10 cellular contexts compared by ENCODE assay signal in the genomic region with DNA sequence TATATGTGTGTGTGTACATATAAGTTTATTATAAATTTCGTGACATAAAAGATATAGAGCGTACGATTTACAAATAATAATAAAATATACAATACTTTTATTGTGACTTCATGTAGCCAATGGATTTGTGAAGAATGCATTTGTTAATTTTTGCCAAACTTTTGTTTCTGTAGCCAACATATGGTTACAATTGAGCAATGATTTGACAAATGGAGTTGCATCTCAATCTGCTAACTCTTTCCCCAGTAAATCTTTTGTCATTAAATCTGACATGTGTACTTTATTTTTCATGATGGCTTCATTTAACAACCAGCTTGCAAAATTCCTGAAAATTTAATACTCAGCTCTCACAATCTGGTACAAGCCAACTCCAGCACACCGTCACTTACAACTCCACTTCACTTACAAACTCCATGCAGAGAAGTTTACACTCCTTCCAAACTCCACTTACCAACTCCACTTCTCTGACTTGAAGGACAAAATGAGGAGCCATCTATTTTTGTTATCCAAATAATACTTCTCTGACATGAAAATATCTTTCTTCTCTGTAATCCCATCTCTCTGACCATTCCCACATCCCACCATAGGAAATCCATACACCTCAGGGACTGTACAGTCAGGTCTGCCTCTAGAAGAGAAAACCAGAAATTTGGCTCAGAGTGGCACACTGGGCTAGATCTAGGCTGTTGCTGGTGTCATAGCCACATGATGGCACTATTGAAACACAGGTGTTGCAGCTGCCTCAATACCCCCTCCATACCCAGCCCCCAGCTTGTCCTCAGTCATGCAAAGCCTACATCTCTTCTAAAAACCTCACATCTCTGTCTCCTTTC. TPM values are rescaled to one million over a fixed set of nuclear protein-coding genes. Genes with fewer than 3 reads are reported as not detected.
DNase-seq lines count a peak whose midpoint lies in the region; ATAC-seq and TF ChIP-seq lines count a peak whose summit lies in the region.
"Had no signal": no experiment of that assay in that cellular context is flagged by ENCODE, and none has a peak within 500 bp of the region (broad histone marks: within the 10 kb centered on the region; RNA-seq: fewer than 3 reads in every experiment).

No MANE protein-coding gene starts in this region.

- no peaks in the 10 kb centered on the region for H3K36me3 Mint-ChIP-seq in CD14-positive monocyte
- H3K36me3 Mint-ChIP-seq: IgD-negative memory B cell had no signal

- H3K27me3 ChIP-seq in OCI-LY1 (ENCODE audit: insufficient read depth, low read length), result no peaks in the 10 kb centered on the region
- no peaks in the 10 kb centered on the region for H3K27me3 ChIP-seq in psoas muscle (ENCODE audit: insufficient read depth in 3 of 3, low read length in 2 of 3)
- H3K27me3 ChIP-seq: gastrocnemius medialis had no signal

- peaks cover 0 to 2% (median 0%) of the 10 kb centered on the region in 3 donors for H3K27me3 Mint-ChIP-seq in CD14-positive monocyte (ENCODE audit: low read depth in 3 of 3)

- H3K4me1 Mint-ChIP-seq in CD14-positive monocyte, result peaks cover 11% of the 10 kb centered on the region

- H3K79me2 ChIP-seq in OCI-LY1 (ENCODE audit: insufficient read depth, low read length), result no peaks in the 10 kb centered on the region

- H3K9ac ChIP-seq in OCI-LY1 (ENCODE audit: low read length), result no peak overlapping the region

- H3K4me1 ChIP-seq in OCI-LY1 (ENCODE audit: insufficient read depth, low read length, severe bottlenecking) (peaks cover 12% of the 10 kb centered on the region), psoas muscle (no peaks in the 10 kb centered on the region)
- H3K4me1 ChIP-seq: gastrocnemius medialis had no signal

- DNase-seq in CD14-positive monocyte (ENCODE audit: low spot score), result no peak
- DNase-seq in epithelial cell of esophagus (ENCODE audit: low read depth), result peak; percentile 42
- DNase-seq in psoas muscle, result no peak
- DNase-seq in T1000 (lab: John Stamatoyannopoulos, UW), result no peak
- no peak for DNase-seq in DMS79 (lab: John Stamatoyannopoulos, UW)
- DNase-seq in stimulated activated CD4-positive, alpha-beta T cell treated with anti-CD3 and anti-CD28 coated beads, Interleukin-4, amount 100 ng/mL, for 24 hours, result no peak
- DNase-seq: gastrocnemius medialis had no signal

- no peaks in the 10 kb centered on the region for H3K36me3 ChIP-seq in OCI-LY1 (ENCODE audit: insufficient read depth, low read length)
- H3K36me3 ChIP-seq in psoas muscle (ENCODE audit: insufficient read depth in 1 of 2, low read depth in 1 of 2), result no peaks in the 10 kb centered on the region
- H3K36me3 ChIP-seq: gastrocnemius medialis had no signal

- H3K9me3 ChIP-seq in OCI-LY1 (ENCODE audit: low read length) (no peaks in the 10 kb centered on the region), psoas muscle (no peaks in the 10 kb centered on the region)
- H3K9me3 ChIP-seq: gastrocnemius medialis had no signal

- H3K9me3 Mint-ChIP-seq in CD14-positive monocyte, result peaks cover 0 to 5% (median 0%) of the 10 kb centered on the region in 7 donors
- H3K9me3 Mint-ChIP-seq: IgD-negative memory B cell had no signal

- ATAC-seq in GM18907 (IDR thresholded peaks at IDR 0.05; ENCODE audit: unreplicated experiment), result peak; percentile 60
- ATAC-seq in psoas muscle, result peak in 3 of 4 donors; percentile 36 to 57 (median 54)

- no peaks in the 10 kb centered on the region for H3K9me2 ChIP-seq in OCI-LY1 (ENCODE audit: low read depth, low read length)

- WGBS in psoas muscle, 3 donors, result 84 to 90% (median 86%) methylated on average over 4 of the region's 4 CpGs

- H3K27ac Mint-ChIP-seq in CD14-positive monocyte, result no peak overlapping the region

- H3K4me2 ChIP-seq in OCI-LY1 (ENCODE audit: low read length), result no peak overlapping the region

- no peaks in the 10 kb centered on the region for H3F3A ChIP-seq in OCI-LY1 (ENCODE audit: insufficient read depth, low read length)

- intact Hi-C loops in CD14-positive monocyte (cut with micrococcal nuclease) (no loop called here), psoas muscle (cut with DNase I) (loop anchor here in 1 of 2 donors (10.0 kb wide), 2 partner anchors 236 to 336 kb away; no protein-coding TSS in a partner anchor)

- H2AFZ ChIP-seq in OCI-LY1 (ENCODE audit: low read length), result no peak overlapping the region

- H3K27ac ChIP-seq in OCI-LY1 (ENCODE audit: low read depth, low read length, poor library complexity, severe bottlenecking) (no peak overlapping the region), psoas muscle (no peak overlapping the region)
- H3K27ac ChIP-seq: gastrocnemius medialis had no signal

- no peaks in the 10 kb centered on the region for H4K20me1 ChIP-seq in OCI-LY1 (ENCODE audit: insufficient read depth, low read length)

- H3K4me3 ChIP-seq in OCI-LY1 (ENCODE audit: low read depth, low read length, poor library complexity, severe bottlenecking), result no peak overlapping the region
- no peak overlapping the region for H3K4me3 ChIP-seq in epithelial cell of esophagus (ENCODE audit: low read length)
- no peak overlapping the region for H3K4me3 ChIP-seq in psoas muscle
- H3K4me3 ChIP-seq: gastrocnemius medialis had no signal

- H3K4me3 Mint-ChIP-seq in CD14-positive monocyte, result no peak overlapping the region
- H3K4me3 Mint-ChIP-seq: IgD-negative memory B cell had no signal

- TF ChIP-seq CTCF in CD14-positive monocyte (IDR thresholded peaks at IDR 0.05) (peak; percentile 15), OCI-LY1 (IDR thresholded peaks at IDR 0.05; ENCODE audit: low read length) (peak; percentile 98), epithelial cell of esophagus (IDR thresholded peaks at IDR 0.05; ENCODE audit: insufficient read depth, low read depth, low read length, missing control alignments) (peak; percentile 56), psoas muscle (IDR thresholded peaks at IDR 0.05) (peak; percentile 19)

RNA-seq across cellular contexts. Expression of gene HIBADH, which starts 26.6 kb away (rescaled TPM):
- 10 to 100 TPM; 26.5 to 29.1 TPM for polyA plus RNA-seq in CD14-positive monocyte
- 10 to 100 TPM; 43.3 to 67.7 (median 51.9) TPM for total RNA-seq in psoas muscle
- 10 to 100 TPM; 25.2 to 59.7 (median 41.5) TPM for polyA plus RNA-seq in psoas muscle

RNA-seq across cellular contexts. Expression of gene TAX1BP1, which starts 50.7 kb away (rescaled TPM):
- polyA plus RNA-seq in CD14-positive monocyte (100 to 1,000 TPM in 1 of 2 donors, 10 to 100 TPM in 1; 85.3 to 106 TPM), psoas muscle (100 to 1,000 TPM in 1 of 3 donors, 10 to 100 TPM in 2; 65.9 to 171 (median 90.8) TPM)
- total RNA-seq in psoas muscle, result 100 to 1,000 TPM; 109 to 143 (median 125) TPM

Comparison
In these comparisons a context has a peak if more than half of its experiments do, and no peak if none do; other contexts are left out.
1. CTCF ChIP-seq: peak in every context shown above with its lines; median percentile 98 in OCI-LY1; 56 in epithelial cell of esophagus; 19 in psoas muscle; 15 in CD14-positive monocyte.